17 cellular contexts compared by ENCODE assay signal in the genomic region with DNA sequence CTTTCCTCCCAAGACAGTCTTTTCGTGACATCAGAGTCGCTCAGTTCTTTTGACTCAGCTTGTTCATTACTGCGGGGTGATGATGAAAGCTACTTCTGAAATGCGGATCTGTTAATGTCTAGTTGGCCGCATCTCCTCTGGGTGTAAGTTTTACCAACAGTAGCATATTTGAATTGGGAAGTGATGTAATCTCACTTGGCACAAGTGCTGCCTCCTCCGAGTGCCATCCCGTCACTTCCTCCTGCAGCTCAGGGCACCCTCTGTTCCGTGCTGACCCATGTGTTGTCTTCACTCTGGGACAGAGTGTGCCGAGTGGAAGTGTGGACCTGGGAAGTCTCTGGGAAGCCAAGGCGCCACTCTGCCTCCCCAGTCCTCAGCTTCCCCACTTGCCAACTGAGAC. TPM values are rescaled to one million over a fixed set of nuclear protein-coding genes. Genes with fewer than 3 reads are reported as not detected.
DNase-seq lines count a peak whose midpoint lies in the region; ATAC-seq and TF ChIP-seq lines count a peak whose summit lies in the region.
"Had no signal": no experiment of that assay in that cellular context is flagged by ENCODE, and none has a peak within 500 bp of the region (broad histone marks: within the 10 kb centered on the region; RNA-seq: fewer than 3 reads in every experiment).

No MANE protein-coding gene starts in this region.

- peaks cover 20% of the 10 kb centered on the region for H3K27me3 Mint-ChIP-seq in progenitor cell of endocrine pancreas
- H3K27me3 Mint-ChIP-seq in activated T-helper 1 cell treated with anti-CD3 and anti-CD28 coated beads, Interleukin-12 subunit alpha, Interleukin-12 subunit beta, Interleukin-2, Interleukin-4 antibody, amounts not matched to agents 30 ng/mL and 10 ng/mL and 1 ng/mL, durations not matched to agents 14 hours and 24 hours and 36 hours (ENCODE audit: insufficient read depth), result no peaks in the 10 kb centered on the region
- H3K27me3 Mint-ChIP-seq: activated CD4-positive, alpha-beta T cell treated with anti-CD3 and anti-CD28 coated beads, Interleukin-2, amount 10 ng/mL, durations not matched to agents 7 days and 5 days had no signal

- peaks cover 3% of the 10 kb centered on the region for H3K4me1 Mint-ChIP-seq in progenitor cell of endocrine pancreas (ENCODE audit: low read depth)
- H3K4me1 Mint-ChIP-seq in activated T-helper 1 cell treated with anti-CD3 and anti-CD28 coated beads, Interleukin-12 subunit alpha, Interleukin-12 subunit beta, Interleukin-2, Interleukin-4 antibody, amounts not matched to agents 30 ng/mL and 10 ng/mL and 1 ng/mL, durations not matched to agents 14 hours and 24 hours and 36 hours (ENCODE audit: low read depth), result no peaks in the 10 kb centered on the region

- H3K9me3 ChIP-seq in esophagus (ENCODE audit: control insufficient read depth in 2 of 2, insufficient read depth in 1 of 2, low read depth in 1 of 2, low read length in 1 of 2) (no peaks in the 10 kb centered on the region), lower lobe of right lung (no peaks in the 10 kb centered on the region)

- H3K4me1 ChIP-seq in esophagus (ENCODE audit: control insufficient read depth in 2 of 2, insufficient read depth in 2 of 2, low read length in 1 of 2) (peaks cover 7 to 36% of the 10 kb centered on the region in 2 donors), lower lobe of right lung (no peaks in the 10 kb centered on the region)

- H3K27ac ChIP-seq in esophagus (ENCODE audit: low read depth in 2 of 2, low read length in 1 of 2), result peak overlapping the region; percentile 63 to 90
- peak overlapping the region; percentile 5 for H3K27ac ChIP-seq in lower lobe of right lung
- H3K27ac ChIP-seq: cardiac muscle cell had no signal

- H3K9me3 Mint-ChIP-seq in progenitor cell of endocrine pancreas (ENCODE audit: low read depth), result peaks cover 3% of the 10 kb centered on the region
- H3K9me3 Mint-ChIP-seq in activated T-helper 1 cell treated with anti-CD3 and anti-CD28 coated beads, Interleukin-12 subunit alpha, Interleukin-12 subunit beta, Interleukin-2, Interleukin-4 antibody, amounts not matched to agents 30 ng/mL and 10 ng/mL and 1 ng/mL, durations not matched to agents 14 hours and 24 hours and 36 hours, result no peaks in the 10 kb centered on the region
- H3K9me3 Mint-ChIP-seq: activated CD4-positive, alpha-beta T cell treated with anti-CD3 and anti-CD28 coated beads, Interleukin-2, amount 10 ng/mL, durations not matched to agents 7 days and 5 days; stimulated activated naive B cell treated with anti-CD40 and anti-IgM and Interleukin-4, amounts not matched to agents 10 μg/mL and 1 μg/mL and 100 μg/mL, for 72 hours had no signal

- no peak overlapping the region for H3K27ac Mint-ChIP-seq in progenitor cell of endocrine pancreas
- no peak overlapping the region for H3K27ac Mint-ChIP-seq in activated T-helper 1 cell treated with anti-CD3 and anti-CD28 coated beads, Interleukin-12 subunit alpha, Interleukin-12 subunit beta, Interleukin-2, Interleukin-4 antibody, amounts not matched to agents 30 ng/mL and 10 ng/mL and 1 ng/mL, durations not matched to agents 14 hours and 24 hours and 36 hours
- H3K27ac Mint-ChIP-seq: activated CD4-positive, alpha-beta T cell treated with anti-CD3 and anti-CD28 coated beads, Interleukin-2, amount 10 ng/mL, durations not matched to agents 7 days and 5 days; stimulated activated naive B cell treated with anti-CD40 and anti-IgM and Interleukin-4, amounts not matched to agents 10 μg/mL and 1 μg/mL and 100 μg/mL, for 72 hours had no signal

- no peaks in the 10 kb centered on the region for H3K36me3 Mint-ChIP-seq in progenitor cell of endocrine pancreas (ENCODE audit: insufficient read depth)
- H3K36me3 Mint-ChIP-seq in activated T-helper 1 cell treated with anti-CD3 and anti-CD28 coated beads, Interleukin-12 subunit alpha, Interleukin-12 subunit beta, Interleukin-2, Interleukin-4 antibody, amounts not matched to agents 30 ng/mL and 10 ng/mL and 1 ng/mL, durations not matched to agents 14 hours and 24 hours and 36 hours (ENCODE audit: low read depth), result no peaks in the 10 kb centered on the region
- H3K36me3 Mint-ChIP-seq: stimulated activated naive B cell treated with anti-CD40 and anti-IgM and Interleukin-4, amounts not matched to agents 10 μg/mL and 1 μg/mL and 100 μg/mL, for 72 hours had no signal

- H3K27me3 ChIP-seq in esophagus (ENCODE audit: control insufficient read depth in 1 of 2, insufficient read depth in 2 of 2, low read length in 2 of 2) (no peaks in the 10 kb centered on the region), lower lobe of right lung (ENCODE audit: low read depth) (peaks cover 11% of the 10 kb centered on the region)
- H3K27me3 ChIP-seq: cardiac muscle cell had no signal

- H3K36me3 ChIP-seq in esophagus (ENCODE audit: control insufficient read depth in 2 of 2, insufficient read depth in 2 of 2, low read length in 1 of 2) (peaks cover 0 to under 1% of the 10 kb centered on the region in 2 donors), lower lobe of right lung (no peaks in the 10 kb centered on the region)
- H3K36me3 ChIP-seq: cardiac muscle cell had no signal

- H3K4me3 ChIP-seq in esophagus (ENCODE audit: low read depth in 1 of 2, low read length in 2 of 2) (no peak overlapping the region), lower lobe of right lung (no peak overlapping the region)
- H3K4me3 ChIP-seq: cardiac muscle cell had no signal

- DNase-seq in C1 segment of cervical spinal cord (lab: John Stamatoyannopoulos, UW) (peak in 9 of 14 donors; percentile 10 to 68 (median 38)), SIG-M5 (lab: John Stamatoyannopoulos, UW) (peak; percentile 12), lower lobe of right lung (peak; percentile 70), progenitor cell of endocrine pancreas (ENCODE audit: low spot score, unreplicated experiment) (no peak), NCI-H1436 treated with DMSO at 0.1 percent for 48 hours (lab: John Stamatoyannopoulos, UW) (no peak), epidermal melanocyte (ENCODE audit: insufficient read length, low spot score) (no peak)
- DNase-seq in activated T-helper 1 cell treated with anti-CD3 and anti-CD28 coated beads, Interleukin-12 subunit alpha, Interleukin-12 subunit beta, Interleukin-2, Interleukin-4 antibody, amounts not matched to agents 30 ng/mL and 10 ng/mL and 1 ng/mL, durations not matched to agents 14 hours and 24 hours and 36 hours (ENCODE audit: low spot score), result no peak
- DNase-seq: activated CD4-positive, alpha-beta T cell treated with anti-CD3 and anti-CD28 coated beads, Interleukin-2, amount 10 ng/mL, durations not matched to agents 7 days and 5 days; activated effector memory CD4-positive, alpha-beta T cell treated with Interleukin-2 at 50 U/mL for 16 hours; DND-41; NCI-H2029; NK-92 treated with Interleukin-12 subunit alpha and Interleukin-12 subunit beta, amount 100 ng/mL, for 24 hours; stimulated activated naive B cell treated with anti-CD40 and anti-IgM and Interleukin-4, amounts not matched to agents 10 μg/mL and 1 μg/mL and 100 μg/mL, for 72 hours had no signal

- intact Hi-C loops in lower lobe of right lung (cut with DNase I), result no loop called here
- intact Hi-C loops in activated T-helper 1 cell treated with anti-CD3 and anti-CD28 coated beads, Interleukin-12 subunit alpha, Interleukin-12 subunit beta, Interleukin-2, Interleukin-4 antibody, amounts not matched to agents 30 ng/mL and 10 ng/mL and 1 ng/mL, durations not matched to agents 14 hours and 24 hours and 36 hours (cut with micrococcal nuclease), result no loop called here

- TF ChIP-seq CTCF in lower lobe of right lung (IDR thresholded peaks at IDR 0.05) (no peak), progenitor cell of endocrine pancreas (IDR thresholded peaks at IDR 0.05; ENCODE audit: unreplicated experiment) (no peak)

- 56 to 64% methylated on average over 10 of the region's 10 CpGs for WGBS in esophagus, 2 donors

- peak; percentile 76 to 80 for ATAC-seq in lower lobe of right lung
- ATAC-seq: stimulated activated naive B cell treated with anti-CD40 and anti-IgM and Interleukin-4, amounts not matched to agents 10 μg/mL and 1 μg/mL and 100 μg/mL, for 72 hours had no signal

- H3K4me3 Mint-ChIP-seq in progenitor cell of endocrine pancreas (ENCODE audit: low read depth), result no peak overlapping the region
- H3K4me3 Mint-ChIP-seq in activated T-helper 1 cell treated with anti-CD3 and anti-CD28 coated beads, Interleukin-12 subunit alpha, Interleukin-12 subunit beta, Interleukin-2, Interleukin-4 antibody, amounts not matched to agents 30 ng/mL and 10 ng/mL and 1 ng/mL, durations not matched to agents 14 hours and 24 hours and 36 hours, result no peak overlapping the region
- H3K4me3 Mint-ChIP-seq: activated CD4-positive, alpha-beta T cell treated with anti-CD3 and anti-CD28 coated beads, Interleukin-2, amount 10 ng/mL, durations not matched to agents 7 days and 5 days; stimulated activated naive B cell treated with anti-CD40 and anti-IgM and Interleukin-4, amounts not matched to agents 10 μg/mL and 1 μg/mL and 100 μg/mL, for 72 hours had no signal

RNA-seq across cellular contexts. Expression of gene ADAD2, which starts 8.9 kb away (rescaled TPM):
- 10 to 100 TPM in 1 of 2 donors, 1 to 10 TPM in 1; 3.6 to 11.5 TPM for polyA plus RNA-seq in esophagus
- total RNA-seq in lower lobe of right lung (not detected), progenitor cell of endocrine pancreas (not detected in 2 replicates)
- not detected in 2 replicates for total RNA-seq in activated T-helper 1 cell treated with anti-CD3 and anti-CD28 coated beads, Interleukin-12 subunit alpha, Interleukin-12 subunit beta, Interleukin-2, Interleukin-4 antibody, amounts not matched to agents 30 ng/mL and 10 ng/mL and 1 ng/mL, durations not matched to agents 14 hours and 24 hours and 36 hours
- total RNA-seq: activated CD4-positive, alpha-beta T cell treated with anti-CD3 and anti-CD28 coated beads, Interleukin-2, amount 10 ng/mL, durations not matched to agents 7 days and 5 days; cardiac muscle cell; osteocyte had no signal
- polyA plus RNA-seq: cardiac muscle cell had no signal

RNA-seq across cellular contexts. Expression of gene TAF1C, which starts 13.0 kb away (rescaled TPM):
- 10 to 100 TPM; 29.1 to 64.4 TPM for polyA plus RNA-seq in esophagus
- total RNA-seq in lower lobe of right lung (60.6 TPM), progenitor cell of endocrine pancreas (87.1 and 94.7 TPM in 2 replicates)
- 67.9 and 74.4 TPM in 2 replicates for total RNA-seq in activated T-helper 1 cell treated with anti-CD3 and anti-CD28 coated beads, Interleukin-12 subunit alpha, Interleukin-12 subunit beta, Interleukin-2, Interleukin-4 antibody, amounts not matched to agents 30 ng/mL and 10 ng/mL and 1 ng/mL, durations not matched to agents 14 hours and 24 hours and 36 hours

RNA-seq across cellular contexts. Expression of gene KCNG4, which starts 40.0 kb away (rescaled TPM):
- not detected for polyA plus RNA-seq in esophagus
- total RNA-seq in lower lobe of right lung, result not detected
- total RNA-seq in progenitor cell of endocrine pancreas, result not detected in 2 replicates
- total RNA-seq in activated T-helper 1 cell treated with anti-CD3 and anti-CD28 coated beads, Interleukin-12 subunit alpha, Interleukin-12 subunit beta, Interleukin-2, Interleukin-4 antibody, amounts not matched to agents 30 ng/mL and 10 ng/mL and 1 ng/mL, durations not matched to agents 14 hours and 24 hours and 36 hours, result not detected in 2 replicates
- total RNA-seq: activated CD4-positive, alpha-beta T cell treated with anti-CD3 and anti-CD28 coated beads, Interleukin-2, amount 10 ng/mL, durations not matched to agents 7 days and 5 days; cardiac muscle cell; lower leg skin; osteocyte had no signal
- polyA plus RNA-seq: cardiac muscle cell had no signal

RNA-seq across cellular contexts. Expression of gene DNAAF1, which starts 54.8 kb away (rescaled TPM):
- polyA plus RNA-seq in esophagus, result under 1 TPM; 0.20 to 0.39 TPM
- total RNA-seq in lower lobe of right lung, result 18.8 TPM
- total RNA-seq in progenitor cell of endocrine pancreas, result 1.4 and 1.8 TPM in 2 replicates
- not detected in 2 replicates for total RNA-seq in activated T-helper 1 cell treated with anti-CD3 and anti-CD28 coated beads, Interleukin-12 subunit alpha, Interleukin-12 subunit beta, Interleukin-2, Interleukin-4 antibody, amounts not matched to agents 30 ng/mL and 10 ng/mL and 1 ng/mL, durations not matched to agents 14 hours and 24 hours and 36 hours
- total RNA-seq: osteocyte had no signal

RNA-seq across cellular contexts. Expression of gene HSDL1, which starts 54.9 kb away (rescaled TPM):
- 1 to 10 TPM; 6.3 to 9.7 TPM for polyA plus RNA-seq in esophagus
- total RNA-seq in lower lobe of right lung (22.5 TPM), progenitor cell of endocrine pancreas (43.8 and 47.7 TPM in 2 replicates)
- total RNA-seq in activated T-helper 1 cell treated with anti-CD3 and anti-CD28 coated beads, Interleukin-12 subunit alpha, Interleukin-12 subunit beta, Interleukin-2, Interleukin-4 antibody, amounts not matched to agents 30 ng/mL and 10 ng/mL and 1 ng/mL, durations not matched to agents 14 hours and 24 hours and 36 hours, result 19.2 and 23.1 TPM in 2 replicates

Comparison
In these comparisons a context has a peak if more than half of its experiments do, and no peak if none do; other contexts are left out.
1. DNase-seq: peak in C1 segment of cervical spinal cord (9 of 14), SIG-M5 (single experiment) and lower lobe of right lung (single experiment); none in progenitor cell of endocrine pancreas (single experiment), NCI-H1436 treated with DMSO at 0.1 percent for 48 hours (single experiment), activated T-helper 1 cell treated with anti-CD3 and anti-CD28 coated beads, Interleukin-12 subunit alpha, Interleukin-12 subunit beta, Interleukin-2, Interleukin-4 antibody, amounts not matched to agents 30 ng/mL and 10 ng/mL and 1 ng/mL, durations not matched to agents 14 hours and 24 hours and 36 hours (single experiment) and epidermal melanocyte (single experiment).